ENCODE assay signal across 29 cellular contexts in the genomic region with DNA sequence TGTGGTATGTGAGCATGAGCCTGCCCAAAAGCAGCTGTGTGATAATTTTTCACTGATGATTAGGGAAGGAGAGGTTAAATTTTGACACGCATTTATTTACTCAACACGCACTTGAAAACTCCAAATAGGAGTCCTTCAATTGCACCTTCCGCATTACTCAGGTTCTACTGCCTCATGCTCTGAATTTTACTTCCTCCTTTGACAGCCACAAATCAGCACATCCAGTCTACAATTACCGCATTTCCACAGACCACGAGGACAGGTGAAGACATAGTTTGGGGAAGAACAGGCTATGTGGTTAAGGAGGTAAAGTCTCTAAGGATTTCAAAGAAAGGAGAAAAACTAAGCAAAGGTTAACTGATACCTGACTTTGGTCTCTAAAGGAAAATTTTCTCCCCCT. TPM values are rescaled to one million over a fixed set of nuclear protein-coding genes. Genes with fewer than 3 reads are reported as not detected.
DNase-seq lines count a peak whose midpoint lies in the region; ATAC-seq and TF ChIP-seq lines count a peak whose summit lies in the region.
"Had no signal": no experiment of that assay in that cellular context is flagged by ENCODE, and none has a peak within 500 bp of the region (broad histone marks: within the 10 kb centered on the region; RNA-seq: fewer than 3 reads in every experiment).

No MANE protein-coding gene starts in this region.

- H3K27ac ChIP-seq in lung (ENCODE audit: low read depth in 1 of 2, low read length in 1 of 2) (peak overlapping the region in 1 of 2 donors; percentile 72), vagina (no peak overlapping the region)
- H3K27ac ChIP-seq: body of pancreas, epithelial cell of prostate, ovary, thoracic aorta had no signal

- H3K36me3 ChIP-seq in lung (ENCODE audit: control insufficient read depth in 2 of 2, insufficient read depth in 2 of 2, low read length in 2 of 2) = no peaks in the 10 kb centered on the region
- H3K36me3 ChIP-seq in vagina = no peaks in the 10 kb centered on the region
- H3K36me3 ChIP-seq: ovary, thoracic aorta had no signal

- H3K27me3 ChIP-seq in lung (ENCODE audit: control insufficient read depth, insufficient read depth) (no peaks in the 10 kb centered on the region), vagina (no peaks in the 10 kb centered on the region)
- H3K27me3 ChIP-seq: body of pancreas, ovary had no signal

- ATAC-seq in lung (ENCODE audit: insufficient read depth, low FRiP score) (peak; percentile 53), GM18505 (IDR thresholded peaks at IDR 0.05; ENCODE audit: unreplicated experiment) (no peak)
- ATAC-seq: activated CD8-positive, alpha-beta T cell treated with anti-CD3 and anti-CD28 coated beads for 36 hours; body of pancreas; CD8-positive, alpha-beta T cell; K562 had no signal

- DNase-seq in SIG-M5 treated with dmso at 0.1 percent for 504 hours (lab: John Stamatoyannopoulos, UW; ENCODE audit: unreplicated experiment) (peak; percentile 38), SIG-M5 (lab: John Stamatoyannopoulos, UW) (no peak), SKM-1 (lab: John Stamatoyannopoulos, UW; ENCODE audit: unreplicated experiment) (peak; percentile 84), lung (ENCODE audit: low spot score) (peak; percentile 46), Ammon's horn (ENCODE audit: low spot score) (no peak), vagina (ENCODE audit: extremely low spot score in 2 of 2) (no peak), DMS153 (lab: John Stamatoyannopoulos, UW) (no peak)
- DNase-seq: activated CD4-positive, alpha-beta T cell treated with anti-CD3 and anti-CD28 coated beads for 1 hour; activated CD8-positive, alpha-beta T cell treated with anti-CD3 and anti-CD28 coated beads for 36 hours; activated gamma-delta T cell treated with Interleukin-2 at 50 U/mL for 16 hours; body of pancreas; CD8-positive, alpha-beta T cell; effector CD4-positive, alpha-beta T cell; glutamatergic neuron; GOT3; kidney glomerular epithelial cell; MV-4-11; NCI-H1694 treated with DMSO at 0.1 percent for 48 hours; nephron progenitor cell; ovary; SHP77 treated with DMSO at 0.1 percent for 48 hours; stimulated activated CD4-positive, alpha-beta T cell treated with anti-CD3 and anti-CD28 coated beads, Interleukin-4, amount 100 ng/mL, for 1 hour; stimulated activated naive CD4-positive, alpha-beta T cell treated with Interleukin-2 at 50 U/mL for 16 hours; T-helper 1 cell had no signal

- WGBS in lung, 2 donors = 18 to 41% methylated on average over 5 of the region's 5 CpGs

- H3K9me3 ChIP-seq in lung (ENCODE audit: control insufficient read depth in 2 of 2, insufficient read depth in 1 of 2, low read length in 1 of 2) (no peaks in the 10 kb centered on the region), vagina (no peaks in the 10 kb centered on the region)
- H3K9me3 ChIP-seq: body of pancreas, ovary, thoracic aorta had no signal

- intact Hi-C loops in vagina (cut with DNase I) = no loop called here

- no peak for TF ChIP-seq POLR2A in vagina (IDR thresholded peaks at IDR 0.05)
- no peak for TF ChIP-seq POLR2A in GM18505 (IDR thresholded peaks at IDR 0.05; ENCODE audit: borderline replicate concordance, extremely low read depth, insufficient read depth, insufficient read length)

- H3K4me3 ChIP-seq in lung = no peak overlapping the region
- no peak overlapping the region for H3K4me3 ChIP-seq in vagina
- H3K4me3 ChIP-seq: body of pancreas, K562, ovary, thoracic aorta had no signal

- H3K4me1 ChIP-seq in lung (ENCODE audit: control insufficient read depth in 2 of 2, insufficient read depth in 2 of 2, low read length in 2 of 2) = peaks cover 0 to 2% of the 10 kb centered on the region in 2 donors
- H3K4me1 ChIP-seq in vagina = no peaks in the 10 kb centered on the region
- H3K4me1 ChIP-seq: body of pancreas had no signal

- no peak for TF ChIP-seq CTCF in lung (IDR thresholded peaks at IDR 0.05; ENCODE audit: control extremely low read depth, extremely low read depth)
- TF ChIP-seq CTCF in vagina (IDR thresholded peaks at IDR 0.05) = no peak

RNA-seq across cellular contexts. Expression of gene CAPN8, which starts 2.6 kb away (rescaled TPM):
- total RNA-seq in lung (100 to 1,000 TPM in 1 of 2 donors, 10 to 100 TPM in 1; 48.5 to 123 TPM), vagina (0.49 TPM)
- 100 to 1,000 TPM in 1 of 2 donors, 10 to 100 TPM in 1; 30.5 to 114 TPM for polyA plus RNA-seq in lung
- total RNA-seq: A172; activated CD8-positive, alpha-beta T cell treated with anti-CD3 and anti-CD28 coated beads for 36 hours; K562 had no signal

RNA-seq across cellular contexts. Expression of gene CAPN2, which starts 49.4 kb away (rescaled TPM):
- total RNA-seq in lung (100 to 1,000 TPM; 169 to 353 TPM), vagina (208 TPM)
- polyA plus RNA-seq in lung = 100 to 1,000 TPM; 144 to 168 TPM

Comparison
In these comparisons a context has a peak if more than half of its experiments do, and no peak if none do; other contexts are left out.
1. DNase-seq: peak in SIG-M5 treated with dmso at 0.1 percent for 504 hours (single experiment), SKM-1 (single experiment) and lung (single experiment); none in SIG-M5 (single experiment), Ammon's horn (single experiment), vagina (0 of 2) and DMS153 (single experiment).
2. RNA of gene CAPN8, which starts 2.6 kb away (total RNA-seq): 48.5 to 123 TPM in lung; 0.49 TPM in vagina (single experiment); every median in the first group is over 10 times any median in the second.